ENCODE assay signal across 19 cellular contexts in the genomic region with DNA sequence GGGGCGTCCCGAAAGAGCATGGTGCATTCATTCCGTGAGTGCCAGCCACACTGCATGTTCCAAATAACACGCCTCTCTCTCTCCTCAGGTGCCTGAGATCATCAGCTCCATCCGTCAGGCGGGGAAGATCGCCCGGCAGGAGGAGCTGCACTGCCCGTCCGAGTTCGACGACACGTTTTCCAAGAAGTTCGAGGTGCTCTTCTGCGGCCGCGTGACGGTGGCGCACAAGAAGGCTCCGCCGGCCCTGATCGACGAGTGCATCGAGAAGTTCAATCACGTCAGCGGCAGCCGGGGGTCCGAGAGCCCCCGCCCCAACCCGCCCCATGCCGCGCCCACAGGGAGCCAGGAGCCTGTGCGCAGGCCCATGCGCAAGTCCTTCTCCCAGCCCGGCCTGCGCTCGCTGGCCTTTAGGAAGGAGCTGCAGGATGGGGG. TPM values are rescaled to one million over a fixed set of nuclear protein-coding genes. Genes with fewer than 3 reads are reported as not detected.
A peak's percentile ranks its signal among the peaks of the same experiment; 100 is the strongest.
DNase-seq lines count a peak whose midpoint lies in the region; ATAC-seq and TF ChIP-seq lines count a peak whose summit lies in the region.
"Had no signal": no experiment of that assay in that cellular context is flagged by ENCODE, and none has a peak within 500 bp of the region (broad histone marks: within the 10 kb centered on the region; RNA-seq: fewer than 3 reads in every experiment).

No MANE protein-coding gene starts in this region.

- no peak for TF ChIP-seq EP300 in esophagus muscularis mucosa (IDR thresholded peaks at IDR 0.05)

- H3K27me3 ChIP-seq in left ventricle myocardium inferior (ENCODE audit: low read depth) (no peaks in the 10 kb centered on the region), esophagus muscularis mucosa (no peaks in the 10 kb centered on the region), rectal smooth muscle tissue (ENCODE audit: control insufficient read depth, insufficient read depth, low read length) (no peaks in the 10 kb centered on the region), aorta (ENCODE audit: control insufficient read depth in 1 of 2, insufficient read depth in 2 of 2, low read length in 1 of 2) (no peaks in the 10 kb centered on the region), gastrocnemius medialis (no peaks in the 10 kb centered on the region)

- in situ Hi-C loops in gastrocnemius medialis (cut with MboI; ENCODE audit: low sequenced_read_pairs in 4 of 4), result no loop called here

- H3K9me3 ChIP-seq in left ventricle myocardium inferior (replicated peaks) (no peaks in the 10 kb centered on the region), esophagus muscularis mucosa (no peaks in the 10 kb centered on the region), aorta (ENCODE audit: control insufficient read depth, low read length) (no peaks in the 10 kb centered on the region), gastrocnemius medialis (no peaks in the 10 kb centered on the region)

- 93% methylated on average over 19 of the region's 37 CpGs for WGBS in esophagus muscularis mucosa
- 80 to 82% methylated on average over 33 to 37 of the region's 37 CpGs for WGBS in aorta, 2 donors

- no peak for ATAC-seq in left ventricle myocardium superior
- peak; percentile 4 for ATAC-seq in aorta (ENCODE audit: low FRiP score)
- ATAC-seq in HG02885 (IDR thresholded peaks at IDR 0.05; ENCODE audit: poor library complexity, unreplicated experiment), result no peak
- no peak for ATAC-seq in gastrocnemius medialis
- ATAC-seq: CD8-positive, alpha-beta T cell had no signal

- H3K36me3 ChIP-seq in left ventricle myocardium inferior, result peaks cover 15% of the 10 kb centered on the region
- H3K36me3 ChIP-seq in esophagus muscularis mucosa, result peaks cover 0 to 33% (median 7%) of the 10 kb centered on the region in 4 donors
- H3K36me3 ChIP-seq in rectal smooth muscle tissue (ENCODE audit: control insufficient read depth, insufficient read depth, low read length), result peaks cover 2% of the 10 kb centered on the region
- peaks cover 0 to 2% of the 10 kb centered on the region in 2 donors for H3K36me3 ChIP-seq in aorta (ENCODE audit: control insufficient read depth in 1 of 2, insufficient read depth in 2 of 2, low read length in 1 of 2)
- no peaks in the 10 kb centered on the region for H3K36me3 ChIP-seq in gastrocnemius medialis

- H3K4me1 ChIP-seq in left ventricle myocardium inferior, result peaks cover 58% of the 10 kb centered on the region
- peaks cover 34 to 66% (median 65%) of the 10 kb centered on the region in 4 donors for H3K4me1 ChIP-seq in esophagus muscularis mucosa
- H3K4me1 ChIP-seq in rectal smooth muscle tissue (ENCODE audit: control insufficient read depth, insufficient read depth, low read length), result peaks cover 42% of the 10 kb centered on the region
- H3K4me1 ChIP-seq in aorta (ENCODE audit: control insufficient read depth in 1 of 2, insufficient read depth in 2 of 2, low read length in 2 of 2), result peaks cover 4 to 5% of the 10 kb centered on the region in 2 donors
- H3K4me1 ChIP-seq in gastrocnemius medialis, result peaks cover 13 to 35% of the 10 kb centered on the region in 2 donors

- TF ChIP-seq CTCF in left ventricle myocardium inferior (IDR thresholded peaks at IDR 0.05; ENCODE audit: borderline replicate concordance) (no peak), esophagus muscularis mucosa (IDR thresholded peaks at IDR 0.05) (no peak), gastrocnemius medialis (IDR thresholded peaks at IDR 0.05 in 4 of 5, conservative IDR thresholded peaks at IDR 0.05 in 1 of 5) (no peak)

- no peak for DNase-seq in left ventricle myocardium inferior
- DNase-seq in left ventricle myocardium superior, result no peak
- no peak for DNase-seq in esophagus muscularis mucosa (ENCODE audit: extremely low spot score)
- DNase-seq in aorta, result no peak
- no peak for DNase-seq in Kasumi-1 (lab: John Stamatoyannopoulos, UW)
- no peak for DNase-seq in gastrocnemius medialis
- DNase-seq: CD8-positive, alpha-beta T cell; DMS79; GOT3; NCI-H1048; NCI-H1436 treated with DMSO at 0.1 percent for 48 hours; NCI-H510A treated with DMSO at 0.1 percent for 48 hours had no signal

- intact Hi-C loops in left ventricle myocardium inferior (cut with micrococcal nuclease), result no loop called here
- intact Hi-C loops in left ventricle myocardium superior (cut with micrococcal nuclease), result no loop called here
- intact Hi-C loops in esophagus muscularis mucosa (cut with DNase I), result no loop called here
- intact Hi-C loops in aorta (cut with DNase I), result loop anchor here in 1 of 2 donors (5.0 kb wide), 1 partner anchor 37 kb away; no protein-coding TSS in a partner anchor
- intact Hi-C loops in gastrocnemius medialis (cut with DNase I; ENCODE audit: low total_unique reads), result no loop called here

- H3K9ac ChIP-seq in rectal smooth muscle tissue (ENCODE audit: low read length), result no peak overlapping the region
- H3K9ac ChIP-seq: KMS-11 had no signal

- TF ChIP-seq POLR2A in esophagus muscularis mucosa (IDR thresholded peaks at IDR 0.05; ENCODE audit: low read depth), result no peak
- TF ChIP-seq POLR2A in gastrocnemius medialis (IDR thresholded peaks at IDR 0.05), result no peak

- H3K4me3 ChIP-seq in left ventricle myocardium inferior (no peak overlapping the region), esophagus muscularis mucosa (no peak overlapping the region), rectal smooth muscle tissue (ENCODE audit: low read length) (no peak overlapping the region), aorta (ENCODE audit: low read length in 2 of 2) (no peak overlapping the region), gastrocnemius medialis (no peak overlapping the region)

- H3K27ac ChIP-seq in left ventricle myocardium inferior (replicated peaks) (peak overlapping the region; percentile 75), esophagus muscularis mucosa (replicated peaks in 1 of 4) (peak overlapping the region; percentile 28 to 78 (median 71)), rectal smooth muscle tissue (ENCODE audit: low read depth, low read length) (peak overlapping the region; percentile 76), aorta (ENCODE audit: low read depth in 1 of 2, low read length in 2 of 2) (no peak overlapping the region), gastrocnemius medialis (peak overlapping the region in 1 of 4 donors; percentile 24)
- H3K27ac ChIP-seq: KMS-11 had no signal

RNA-seq across cellular contexts. Expression of a gene that starts 54.2 kb away (rescaled TPM):
- total RNA-seq in left ventricle myocardium inferior (0.58 TPM), left ventricle myocardium superior (1.0 TPM), esophagus muscularis mucosa (1 to 10 TPM in 2 of 4 donors, under 1 TPM in 2; 0.71 to 5.8 (median 1.5) TPM), aorta (1 to 10 TPM; 4.1 to 5.9 TPM), gastrocnemius medialis (1 to 10 TPM in 1 of 4 donors, not detected in 3; 2.1 TPM)
- polyA plus RNA-seq in aorta, result under 1 TPM in 1 of 2 donors, not detected in 1; 0.79 TPM
- total RNA-seq: A172, G401, MCF 10A had no signal
- polyA plus RNA-seq: BJ had no signal

Comparison
In these comparisons a context has a peak if more than half of its experiments do, and no peak if none do; other contexts are left out.
1. H3K27ac ChIP-seq: peak in left ventricle myocardium inferior (single experiment), esophagus muscularis mucosa (4 of 4) and rectal smooth muscle tissue (single experiment); none in aorta (0 of 2).